ENCODE assay signal across 9 cellular contexts in the genomic region with DNA sequence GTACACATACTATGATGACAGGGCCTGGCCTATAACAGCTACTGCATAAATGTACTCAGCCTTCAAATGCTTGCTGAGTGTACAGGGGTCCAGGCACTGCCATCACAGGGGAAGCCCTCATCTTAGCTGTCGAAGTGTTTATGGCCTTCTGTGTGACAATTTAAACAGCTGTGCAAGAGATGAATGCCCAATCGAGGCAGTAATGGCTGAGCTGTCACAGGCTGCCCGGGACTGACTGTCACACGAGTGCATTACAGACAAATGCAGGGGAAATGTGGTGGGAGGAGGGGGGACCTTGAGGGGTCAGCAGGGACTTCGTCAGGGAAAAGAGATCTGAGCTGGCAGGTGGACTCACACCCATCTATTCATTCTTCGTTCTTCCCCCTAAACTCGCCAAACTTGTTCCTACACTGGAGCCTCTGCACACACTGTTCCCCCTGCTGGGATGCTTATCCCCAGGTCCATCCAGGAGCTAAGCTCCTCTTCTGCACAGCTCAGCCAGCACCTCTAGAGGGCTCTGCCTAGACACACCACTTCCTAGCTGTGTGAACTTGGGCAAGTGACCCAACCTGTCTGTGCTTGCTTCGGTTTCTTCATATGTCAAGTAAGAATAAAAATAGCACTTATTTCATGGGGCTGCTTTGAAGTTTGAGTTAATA.
DNase-seq lines count a peak whose midpoint lies in the region; ATAC-seq and TF ChIP-seq lines count a peak whose summit lies in the region.
"Had no signal": no experiment of that assay in that cellular context is flagged by ENCODE, and none has a peak within 500 bp of the region (broad histone marks: within the 10 kb centered on the region; RNA-seq: fewer than 3 reads in every experiment).

No MANE protein-coding gene starts in this region.

- no peak overlapping the region for H3K27ac ChIP-seq in sigmoid colon
- no peak overlapping the region for H3K27ac ChIP-seq in coronary artery

- no peaks in the 10 kb centered on the region for H3K36me3 Mint-ChIP-seq in activated T-cell treated with anti-CD3 and anti-CD28 coated beads, Interleukin-2, amount 50 U/mL, for 4 hours (ENCODE audit: insufficient read depth)

- peaks cover 9% of the 10 kb centered on the region for H3K4me1 Mint-ChIP-seq in activated T-cell treated with anti-CD3 and anti-CD28 coated beads, Interleukin-2, amount 50 U/mL, for 4 hours (ENCODE audit: low read depth)

- intact Hi-C loops in sigmoid colon (cut with DNase I): no loop called here

- 27 to 62% methylated on average over 8 of the region's 8 CpGs for WGBS in sigmoid colon, 2 donors

- H3K27me3 ChIP-seq in kidney epithelial cell (ENCODE audit: control insufficient read depth, insufficient read depth, low read length) (peaks cover 7% of the 10 kb centered on the region), sigmoid colon (peaks cover 0 to 22% (median 0%) of the 10 kb centered on the region in 3 donors)

- no peaks in the 10 kb centered on the region for H3K9me3 ChIP-seq in sigmoid colon

- DNase-seq in EH (ENCODE audit: low read depth) (peak; percentile 26), SK-N-DZ (ENCODE audit: low spot score) (peak; percentile 23), kidney epithelial cell (ENCODE audit: low read depth) (no peak), sigmoid colon (no peak), coronary artery (ENCODE audit: low spot score) (no peak), NCI-H2107 treated with DMSO at 0.1 percent for 48 hours (lab: John Stamatoyannopoulos, UW; ENCODE audit: unreplicated experiment) (no peak)
- no peak for DNase-seq in activated T-cell treated with anti-CD3 and anti-CD28 coated beads, Interleukin-2, amount 50 U/mL, for 4 hours

- no peak for TF ChIP-seq EP300 in sigmoid colon (IDR thresholded peaks at IDR 0.05)

- no peak overlapping the region for H3K4me3 Mint-ChIP-seq in activated T-cell treated with anti-CD3 and anti-CD28 coated beads, Interleukin-2, amount 50 U/mL, for 4 hours
- H3K4me3 Mint-ChIP-seq: dendritic cell treated with granulocyte-macrophage colony-stimulating factor and Interleukin-4, amounts not matched to agents 40 ng/mL and 50 ng/mL, for 4 days had no signal

- no peaks in the 10 kb centered on the region for H3K9me3 Mint-ChIP-seq in activated T-cell treated with anti-CD3 and anti-CD28 coated beads, Interleukin-2, amount 50 U/mL, for 4 hours
- H3K9me3 Mint-ChIP-seq: dendritic cell treated with granulocyte-macrophage colony-stimulating factor and Interleukin-4, amounts not matched to agents 40 ng/mL and 50 ng/mL, for 4 days had no signal

- ATAC-seq in HG02798 (IDR thresholded peaks at IDR 0.05; ENCODE audit: poor library complexity, unreplicated experiment): peak; percentile 58
- no peak for ATAC-seq in activated T-cell treated with anti-CD3 and anti-CD28 coated beads, Interleukin-2, amount 50 U/mL, for 4 hours

- H3K36me3 ChIP-seq in kidney epithelial cell (ENCODE audit: control insufficient read depth, insufficient read depth, low read length) (no peaks in the 10 kb centered on the region), sigmoid colon (no peaks in the 10 kb centered on the region)

- H3K4me1 ChIP-seq in sigmoid colon: no peaks in the 10 kb centered on the region

- TF ChIP-seq POLR2A in sigmoid colon (IDR thresholded peaks at IDR 0.05): no peak

- H3K27me3 Mint-ChIP-seq in activated T-cell treated with anti-CD3 and anti-CD28 coated beads, Interleukin-2, amount 50 U/mL, for 4 hours (ENCODE audit: low read depth): peaks cover 5% of the 10 kb centered on the region

- TF ChIP-seq CTCF in kidney epithelial cell (IDR thresholded peaks at IDR 0.05; ENCODE audit: insufficient read depth, low read length, poor library complexity, severe bottlenecking): peak; percentile 52
- TF ChIP-seq CTCF in sigmoid colon (IDR thresholded peaks at IDR 0.05): no peak
- TF ChIP-seq CTCF in coronary artery (IDR thresholded peaks at IDR 0.05): no peak

- no peak overlapping the region for H3K4me3 ChIP-seq in kidney epithelial cell (ENCODE audit: low read depth, low read length)
- H3K4me3 ChIP-seq in sigmoid colon: no peak overlapping the region
- H3K4me3 ChIP-seq in coronary artery: no peak overlapping the region

Comparison
In these comparisons a context has a peak if more than half of its experiments do, and no peak if none do; other contexts are left out.
1. DNase-seq: peak in EH (single experiment) and SK-N-DZ (single experiment); none in kidney epithelial cell (single experiment), sigmoid colon (single experiment), coronary artery (single experiment), activated T-cell treated with anti-CD3 and anti-CD28 coated beads, Interleukin-2, amount 50 U/mL, for 4 hours (single experiment) and NCI-H2107 treated with DMSO at 0.1 percent for 48 hours (single experiment).